24 cellular contexts compared by ENCODE assay signal in genomic region chr2:191357682-191358081, GRCh38.
DNase-seq lines count a peak whose midpoint lies in the region; ATAC-seq and TF ChIP-seq lines count a peak whose summit lies in the region.
"Had no signal": no experiment of that assay in that cellular context is flagged by ENCODE, and none has a peak within 500 bp of the region (broad histone marks: within the 10 kb centered on the region; RNA-seq: fewer than 3 reads in every experiment).

No MANE protein-coding gene starts in this region.

- H3K9me3 ChIP-seq in liver (ENCODE audit: control insufficient read depth in 4 of 4, low read length in 3 of 4): no peaks in the 10 kb centered on the region
- no peaks in the 10 kb centered on the region for H3K9me3 ChIP-seq in right lobe of liver
- H3K9me3 ChIP-seq in parathyroid adenoma (ENCODE audit: control insufficient read depth, low read length): no peaks in the 10 kb centered on the region
- H3K9me3 ChIP-seq: A549, BE2C had no signal

- H3K27ac ChIP-seq in liver (ENCODE audit: low read depth in 1 of 2, low read length in 2 of 2) (peak overlapping the region; percentile 62 to 67), right lobe of liver (peak overlapping the region in 1 of 3 donors; percentile 37), VCaP (peak overlapping the region; percentile 73), parathyroid adenoma (peak overlapping the region; percentile 58)
- H3K27ac ChIP-seq: A549; BLaER1 treated with 17β-estradiol and CSF1 and Interleukin-3, amounts not matched to agents 10 nM and 100 nM; GM23248 had no signal

- DNase-seq in right lobe of liver: no peak
- no peak for DNase-seq in stimulated activated CD4-positive, alpha-beta T cell treated with anti-CD3 and anti-CD28 coated beads, Interleukin-4, amount 100 ng/mL, for 1 hour
- DNase-seq in activated naive CD4-positive, alpha-beta T cell treated with anti-CD3 and anti-CD28 coated beads, Interleukin-2, amount 50 U/mL, for 72 hours (ENCODE audit: low spot score in 2 of 2): no peak
- DNase-seq: 8988T; ACHN; AML-193; BE2C; CD4-positive, alpha-beta T cell; CD8-positive, alpha-beta memory T cell; DMS 273 treated with DMSO at 0.1 percent for 48 hours; DMS79; EL; GDM1; GM23248; H9; HFFc6 had no signal

- peak overlapping the region; percentile 48 for H3K4me2 ChIP-seq in parathyroid adenoma (ENCODE audit: low read length)
- H3K4me2 ChIP-seq: A549; BLaER1 treated with 17β-estradiol and CSF1 and Interleukin-3, amounts not matched to agents 10 nM and 100 nM had no signal

- intact Hi-C loops in right lobe of liver (cut with DNase I): no loop called here

- no peak for TF ChIP-seq POLR2A in right lobe of liver (IDR thresholded peaks at IDR 0.05)

- H3K4me1 ChIP-seq in liver (ENCODE audit: control insufficient read depth in 4 of 4, insufficient read depth in 4 of 4, low read length in 3 of 4): peaks cover 0 to 33% (median 20%) of the 10 kb centered on the region in 4 donors
- H3K4me1 ChIP-seq in right lobe of liver: peaks cover 0 to 19% (median 9%) of the 10 kb centered on the region in 4 donors
- H3K4me1 ChIP-seq in parathyroid adenoma: peaks cover 15% of the 10 kb centered on the region
- H3K4me1 ChIP-seq: BLaER1 treated with 17β-estradiol and CSF1 and Interleukin-3, amounts not matched to agents 10 nM and 100 nM had no signal

- H3K9ac ChIP-seq in liver (ENCODE audit: low read depth in 1 of 2, low read length in 2 of 2) (no peak overlapping the region), parathyroid adenoma (no peak overlapping the region)
- H3K9ac ChIP-seq: BLaER1 treated with 17β-estradiol and CSF1 and Interleukin-3, amounts not matched to agents 10 nM and 100 nM; GM23248 had no signal

- no peak for ATAC-seq in right lobe of liver
- ATAC-seq in activated naive CD4-positive, alpha-beta T cell treated with anti-CD3 and anti-CD28 coated beads, Interleukin-2, amount 50 U/mL, for 72 hours: no peak
- ATAC-seq: GM12878, HCT116 had no signal

- H3K27me3 ChIP-seq in liver (ENCODE audit: control insufficient read depth in 4 of 4, insufficient read depth in 4 of 4, low read length in 3 of 4) (no peaks in the 10 kb centered on the region), right lobe of liver (no peaks in the 10 kb centered on the region), parathyroid adenoma (ENCODE audit: control insufficient read depth, insufficient read depth, low read length) (no peaks in the 10 kb centered on the region)
- H3K27me3 ChIP-seq: BE2C; BLaER1 treated with 17β-estradiol and CSF1 and Interleukin-3, amounts not matched to agents 10 nM and 100 nM had no signal

- TF ChIP-seq RAD21 in liver (IDR thresholded peaks at IDR 0.05): no peak

- TF ChIP-seq CTCF in liver (IDR thresholded peaks at IDR 0.05; ENCODE audit: low read depth, low read length, missing input control) (no peak), right lobe of liver (IDR thresholded peaks at IDR 0.05) (no peak), VCaP (conservative IDR thresholded peaks at IDR 0.05) (no peak), parathyroid adenoma (IDR thresholded peaks at IDR 0.05) (no peak)

- H3K79me2 ChIP-seq in parathyroid adenoma: no peaks in the 10 kb centered on the region

- peaks cover 2 to 43% (median 24%) of the 10 kb centered on the region in 4 donors for H3K36me3 ChIP-seq in liver (ENCODE audit: control insufficient read depth in 4 of 4, insufficient read depth in 3 of 4, low read depth in 1 of 4, low read length in 3 of 4)
- peaks cover 0 to 22% (median 8%) of the 10 kb centered on the region in 4 donors for H3K36me3 ChIP-seq in right lobe of liver
- H3K36me3 ChIP-seq in parathyroid adenoma (ENCODE audit: control insufficient read depth, insufficient read depth, low read length): no peaks in the 10 kb centered on the region

- peaks cover 0 to 10% of the 10 kb centered on the region in 2 donors for H3K36me3 Mint-ChIP-seq in activated naive CD4-positive, alpha-beta T cell treated with anti-CD3 and anti-CD28 coated beads, Interleukin-2, amount 50 U/mL, for 72 hours
- H3K36me3 Mint-ChIP-seq: CD14-positive monocyte; CD8-positive, alpha-beta memory T cell had no signal

- H3K9me3 Mint-ChIP-seq in activated naive CD4-positive, alpha-beta T cell treated with anti-CD3 and anti-CD28 coated beads, Interleukin-2, amount 50 U/mL, for 72 hours: no peaks in the 10 kb centered on the region
- H3K9me3 Mint-ChIP-seq: CD4-positive, alpha-beta T cell had no signal

- H3K4me3 ChIP-seq in liver (ENCODE audit: low read depth in 1 of 3, low read length in 3 of 3) (no peak overlapping the region), right lobe of liver (no peak overlapping the region), parathyroid adenoma (ENCODE audit: low read depth, low read length) (peak overlapping the region; percentile 23)
- H3K4me3 ChIP-seq: A549; BLaER1 treated with 17β-estradiol and CSF1 and Interleukin-3, amounts not matched to agents 10 nM and 100 nM; GM12878; GM23248 had no signal

- H3K27ac Mint-ChIP-seq in activated naive CD4-positive, alpha-beta T cell treated with anti-CD3 and anti-CD28 coated beads, Interleukin-2, amount 50 U/mL, for 72 hours: no peak overlapping the region
- H3K27ac Mint-ChIP-seq: CD4-positive, alpha-beta T cell; CD8-positive, alpha-beta memory T cell; H9; HFFc6 had no signal

- 83% methylated on average over 1 of the region's 1 CpG for WGBS in liver
- WGBS in right lobe of liver (ENCODE audit: insufficient coverage, low coverage, low lambda C conversion rate, missing lambda C conversion rate): 50% methylated on average over 1 of the region's 1 CpG

- H2AFZ ChIP-seq in parathyroid adenoma: peak overlapping the region; percentile 31
- H2AFZ ChIP-seq: GM23248 had no signal

TF ChIP-seq in liver, 16 proteins besides CTCF, POLR2A, EP300 and RAD21:
- TF ChIP-seq MAX (IDR thresholded peaks at IDR 0.05) (no peak), FOXA1 (IDR thresholded peaks at IDR 0.05) (no peak), SP1 (IDR thresholded peaks at IDR 0.05) (no peak), FOXA2 (IDR thresholded peaks at IDR 0.05) (no peak), YY1 (IDR thresholded peaks at IDR 0.05) (no peak), GABPA (IDR thresholded peaks at IDR 0.05 in 1 of 2, conservative IDR thresholded peaks at IDR 0.05 in 1 of 2) (no peak), RXRA (IDR thresholded peaks at IDR 0.05) (no peak), REST (IDR thresholded peaks at IDR 0.05) (no peak), ZBTB33 (IDR thresholded peaks at IDR 0.05) (no peak), ATF3 (IDR thresholded peaks at IDR 0.05) (no peak), NR2F2 (IDR thresholded peaks at IDR 0.05) (no peak), TAF1 (conservative IDR thresholded peaks at IDR 0.05) (no peak)
